24 cellular contexts compared by ENCODE assay signal in genomic region chr6:72954736-72955135, GRCh38.
DNase-seq lines count a peak whose midpoint lies in the region; ATAC-seq and TF ChIP-seq lines count a peak whose summit lies in the region.
"Had no signal": no experiment of that assay in that cellular context is flagged by ENCODE, and none has a peak within 500 bp of the region (broad histone marks: within the 10 kb centered on the region; RNA-seq: fewer than 3 reads in every experiment).

No MANE protein-coding gene starts in this region.

- H3K4me1 Mint-ChIP-seq in CD8-positive, alpha-beta T cell (ENCODE audit: low read depth), result peaks cover 2% of the 10 kb centered on the region
- H3K4me1 Mint-ChIP-seq: activated T-helper 17 cell treated with anti-CD3 and anti-CD28 coated beads, Interleukin-2, amount 50 U/mL, for 72 hours had no signal

- H4K5ac ChIP-seq in IMR-90 (ENCODE audit: low read depth, low read length), result peak overlapping the region; percentile 10; the same call in 1 of the 2 replicates

- H3K9me1 ChIP-seq in IMR-90 (ENCODE audit: insufficient read depth, low read length), result peaks cover 6% of the 10 kb centered on the region

- H3K27ac ChIP-seq in IMR-90 (ENCODE audit: insufficient read depth, low read length) (no peak overlapping the region), thoracic aorta (peak overlapping the region; percentile 44 to 59), brain microvascular endothelial cell (no peak overlapping the region)
- H3K27ac ChIP-seq in CD8-positive, alpha-beta T cell (ENCODE audit: low read depth, low read length), result no peak overlapping the region
- H3K27ac ChIP-seq: body of pancreas, esophagus squamous epithelium, ovary had no signal

- TF ChIP-seq CTCF in IMR-90 (conservative IDR thresholded peaks at IDR 0.05; ENCODE audit: low read depth, low read length), result no peak
- no peak for TF ChIP-seq CTCF in thoracic aorta (IDR thresholded peaks at IDR 0.05)
- no peak for TF ChIP-seq CTCF in brain microvascular endothelial cell (IDR thresholded peaks at IDR 0.05; ENCODE audit: low read depth, low read length, missing control alignments)
- no peak for TF ChIP-seq CTCF in CD8-positive, alpha-beta T cell (IDR thresholded peaks at IDR 0.05)

- H3K9ac ChIP-seq in IMR-90 (ENCODE audit: low read depth, low read length) (no peak overlapping the region), adipocyte (ENCODE audit: low read length) (no peak overlapping the region)

- H4K8ac ChIP-seq in IMR-90 (ENCODE audit: low read depth in 2 of 2, low read length in 2 of 2), result peak overlapping the region in 1 of 2 experiments; percentile 6; a peak in 1 of 4 replicates

- no peaks in the 10 kb centered on the region for H3K79me1 ChIP-seq in IMR-90 (ENCODE audit: low read depth in 1 of 2, low read length in 2 of 2)

- no peak for TF ChIP-seq POLR2A in IMR-90 (IDR thresholded peaks at IDR 0.05; ENCODE audit: low read depth, low read length)

- no peaks in the 10 kb centered on the region for H3K36me3 ChIP-seq in IMR-90 (ENCODE audit: control insufficient read depth, insufficient read depth, low read length)
- no peaks in the 10 kb centered on the region for H3K36me3 ChIP-seq in adipocyte (ENCODE audit: control insufficient read depth, insufficient read depth, low read length, severe bottlenecking)
- H3K36me3 ChIP-seq in thoracic aorta, result no peaks in the 10 kb centered on the region
- no peaks in the 10 kb centered on the region for H3K36me3 ChIP-seq in brain microvascular endothelial cell (replicated peaks)
- H3K36me3 ChIP-seq in CD8-positive, alpha-beta T cell (ENCODE audit: insufficient read depth, low read length), result no peaks in the 10 kb centered on the region
- H3K36me3 ChIP-seq: esophagus squamous epithelium, ovary had no signal

- H3K4me2 ChIP-seq in IMR-90 (ENCODE audit: low read depth, low read length), result no peak overlapping the region

- no peak overlapping the region for H3K4me3 ChIP-seq in IMR-90 (ENCODE audit: insufficient read depth, low read depth, low read length)
- H3K4me3 ChIP-seq in adipocyte (ENCODE audit: low read length), result no peak overlapping the region
- H3K4me3 ChIP-seq in thoracic aorta, result no peak overlapping the region
- no peak overlapping the region for H3K4me3 ChIP-seq in brain microvascular endothelial cell (ENCODE audit: low read depth, low read length)
- H3K4me3 ChIP-seq in CD8-positive, alpha-beta T cell (ENCODE audit: low read depth, low read length), result no peak overlapping the region
- H3K4me3 ChIP-seq: body of pancreas, esophagus squamous epithelium, ovary had no signal

- peak overlapping the region; percentile 38; the same call in 1 of the 2 replicates for H3K23ac ChIP-seq in IMR-90 (ENCODE audit: low read depth, low read length)

- no peak overlapping the region for H2AFZ ChIP-seq in IMR-90 (replicated peaks; ENCODE audit: low read length, poor library complexity)

- no peak overlapping the region for H3K4me3 Mint-ChIP-seq in CD8-positive, alpha-beta T cell
- H3K4me3 Mint-ChIP-seq: activated naive CD8-positive, alpha-beta T cell; activated T-helper 17 cell treated with anti-CD3 and anti-CD28 coated beads, Interleukin-2, amount 50 U/mL, for 72 hours; CD4-positive, alpha-beta T cell; effector memory CD8-positive, alpha-beta T cell; naive thymus-derived CD8-positive, alpha-beta T cell; T-cell had no signal

- intact Hi-C loops in IMR-90 (cut with micrococcal nuclease) (no loop called here), posterior vena cava (cut with DNase I) (no loop called here)
- intact Hi-C loops in CD8-positive, alpha-beta T cell (cut with DNase I, micrococcal nuclease), result no loop called here

- H3K56ac ChIP-seq in IMR-90 (ENCODE audit: extremely low read depth, insufficient read depth, low read length), result no peak overlapping the region

- WGBS in IMR-90 (ENCODE audit: extremely low coverage in 2 of 2, insufficient read length in 1 of 2), 2 experiments, result no CpG with 5 or more reads among the region's 4 CpGs

- CTCF ChIA-PET in IMR-90 (lab: Yijun Ruan, JAX), result no interaction called here
- CTCF ChIA-PET in CD8-positive, alpha-beta T cell (lab: Charles Lee), result no interaction called here

- DNase-seq in IMR-90 (no peak), adipocyte (ENCODE audit: low read depth) (peak; percentile 63), fibroblast of the conjunctiva (ENCODE audit: low read depth) (peak; percentile 17), thoracic aorta (ENCODE audit: low spot score) (no peak), brain microvascular endothelial cell (no peak), posterior vena cava (ENCODE audit: low spot score) (no peak)
- no peak for DNase-seq in CD8-positive, alpha-beta T cell
- DNase-seq: body of pancreas; CD4-positive, alpha-beta T cell; effector memory CD8-positive, alpha-beta T cell; esophagus squamous epithelium; GF-D8; HCEC 1CT; KG1; mesendoderm; naive thymus-derived CD8-positive, alpha-beta T cell; NCI-H146; NCI-H526 treated with DMSO at 0.1 percent for 48 hours; ovary; right cardiac atrium; Right ventricle myocardium superior; T-cell had no signal

- H2AK5ac ChIP-seq in IMR-90 (ENCODE audit: low read depth, low read length), result peak overlapping the region; percentile 31

- no peaks in the 10 kb centered on the region for H3K9me3 Mint-ChIP-seq in CD8-positive, alpha-beta T cell
- H3K9me3 Mint-ChIP-seq: activated T-helper 17 cell treated with anti-CD3 and anti-CD28 coated beads, Interleukin-2, amount 50 U/mL, for 72 hours; CD4-positive, alpha-beta T cell; effector memory CD8-positive, alpha-beta T cell; naive thymus-derived CD8-positive, alpha-beta T cell; T-cell had no signal

- H3K4ac ChIP-seq in IMR-90 (ENCODE audit: low read depth, low read length), result no peak overlapping the region

- H3K27me3 ChIP-seq in IMR-90 (ENCODE audit: control insufficient read depth, insufficient read depth, low read length) (no peaks in the 10 kb centered on the region), adipocyte (replicated peaks; ENCODE audit: control insufficient read depth, insufficient read depth, low read length) (no peaks in the 10 kb centered on the region), thoracic aorta (replicated peaks; ENCODE audit: insufficient read depth) (no peaks in the 10 kb centered on the region), brain microvascular endothelial cell (replicated peaks) (no peaks in the 10 kb centered on the region)
- H3K27me3 ChIP-seq in CD8-positive, alpha-beta T cell (ENCODE audit: insufficient read depth, low read length), result no peaks in the 10 kb centered on the region
- H3K27me3 ChIP-seq: body of pancreas, esophagus squamous epithelium, ovary had no signal

- no peaks in the 10 kb centered on the region for H4K20me1 ChIP-seq in IMR-90 (ENCODE audit: insufficient read depth, low read length)

- no peaks in the 10 kb centered on the region for H3K9me3 ChIP-seq in IMR-90 (ENCODE audit: control insufficient read depth, insufficient read depth, low read length)
- H3K9me3 ChIP-seq in adipocyte (ENCODE audit: control insufficient read depth, low read length), result no peaks in the 10 kb centered on the region
- H3K9me3 ChIP-seq in thoracic aorta, result no peaks in the 10 kb centered on the region
- no peaks in the 10 kb centered on the region for H3K9me3 ChIP-seq in CD8-positive, alpha-beta T cell (ENCODE audit: low read length)
- H3K9me3 ChIP-seq: body of pancreas, esophagus squamous epithelium, ovary had no signal

- H2AK9ac ChIP-seq in IMR-90 (replicated peaks; ENCODE audit: low read depth, low read length, poor library complexity), result no peak overlapping the region

- H3K14ac ChIP-seq in IMR-90 (replicated peaks; ENCODE audit: low read depth, low read length), result peak overlapping the region; percentile 12; the same call in 1 of the 2 replicates

- BruUV-seq in IMR-90 (replicated peaks; lab: Mats Ljungman, UMichigan), result no TSS peak

- H4K91ac ChIP-seq in IMR-90 (ENCODE audit: insufficient read depth, low read depth, low read length), result no peak overlapping the region

- no peak overlapping the region for H2BK5ac ChIP-seq in IMR-90 (ENCODE audit: low read depth, low read length, poor library complexity, severe bottlenecking)

- no peak for TF ChIP-seq RAD21 in IMR-90 (IDR thresholded peaks at IDR 0.05; ENCODE audit: low read length)

- ATAC-seq in IMR-90 (ENCODE audit: low read depth), result no peak
- no peak for ATAC-seq in thoracic aorta (ENCODE audit: insufficient number of reproducible peaks, low FRiP score, low read depth)
- no peak for ATAC-seq in CD8-positive, alpha-beta T cell
- ATAC-seq: activated T-helper 17 cell treated with anti-CD3 and anti-CD28 coated beads, Interleukin-2, amount 50 U/mL, for 72 hours; body of pancreas; effector memory CD8-positive, alpha-beta T cell; naive thymus-derived CD8-positive, alpha-beta T cell; T-cell had no signal

- H2BK20ac ChIP-seq in IMR-90 (ENCODE audit: low read depth, low read length), result no peak overlapping the region

- H3K36me3 Mint-ChIP-seq in CD8-positive, alpha-beta T cell, result no peaks in the 10 kb centered on the region
- H3K36me3 Mint-ChIP-seq: T-cell had no signal

- H3K18ac ChIP-seq in IMR-90 (ENCODE audit: low read depth, low read length), result peak overlapping the region; percentile 27; the same call in 1 of the 2 replicates

- POLR2A ChIA-PET in IMR-90 (lab: Charles Lee; ENCODE audit: unreplicated experiment), result no interaction called here
- POLR2A ChIA-PET in CD8-positive, alpha-beta T cell (lab: Charles Lee), result no interaction called here

- in situ Hi-C loops in IMR-90 (cut with MboI; ENCODE audit: low sequenced_read_pairs) (no loop called here), brain microvascular endothelial cell (cut with HindIII; ENCODE audit: low pct_ligation_motif_present, low sequenced_read_pairs) (no loop called here)

- dilution Hi-C loops in IMR-90 (cut with HindIII; ENCODE audit: low sequenced_read_pairs, unreplicated experiment), result no loop called here

- no peak overlapping the region for H2BK120ac ChIP-seq in IMR-90 (ENCODE audit: low read depth, low read length)

- no peaks in the 10 kb centered on the region for H3K27me3 Mint-ChIP-seq in CD8-positive, alpha-beta T cell (ENCODE audit: low read depth)
- H3K27me3 Mint-ChIP-seq: activated naive CD8-positive, alpha-beta T cell; activated T-helper 17 cell treated with anti-CD3 and anti-CD28 coated beads, Interleukin-2, amount 50 U/mL, for 72 hours; CD4-positive, alpha-beta T cell; effector memory CD8-positive, alpha-beta T cell; naive thymus-derived CD8-positive, alpha-beta T cell; T-cell had no signal

- H3K27ac Mint-ChIP-seq in CD8-positive, alpha-beta T cell, result no peak overlapping the region
- H3K27ac Mint-ChIP-seq: activated naive CD8-positive, alpha-beta T cell; activated T-helper 17 cell treated with anti-CD3 and anti-CD28 coated beads, Interleukin-2, amount 50 U/mL, for 72 hours; CD4-positive, alpha-beta T cell; effector memory CD8-positive, alpha-beta T cell; T-cell had no signal

- H3K4me1 ChIP-seq in IMR-90 (ENCODE audit: control insufficient read depth, insufficient read depth, low read length), result peaks cover 13% of the 10 kb centered on the region
- peaks cover 6% of the 10 kb centered on the region for H3K4me1 ChIP-seq in adipocyte (ENCODE audit: control insufficient read depth, insufficient read depth, low read length)
- H3K4me1 ChIP-seq in thoracic aorta (ENCODE audit: control insufficient read depth in 1 of 2, low read depth in 2 of 2), result peaks cover 16 to 62% of the 10 kb centered on the region in 2 donors
- no peaks in the 10 kb centered on the region for H3K4me1 ChIP-seq in CD8-positive, alpha-beta T cell (ENCODE audit: insufficient read depth, low read length)
- H3K4me1 ChIP-seq: body of pancreas had no signal

- H2BK15ac ChIP-seq in IMR-90 (ENCODE audit: low read depth, low read length), result peak overlapping the region; percentile 8; the same call in 1 of the 3 replicates

Comparison
In these comparisons a context has a peak if more than half of its experiments do, and no peak if none do; other contexts are left out.
1. DNase-seq: peak in adipocyte (single experiment) and fibroblast of the conjunctiva (single experiment); none in IMR-90 (single experiment), thoracic aorta (single experiment), brain microvascular endothelial cell (single experiment), posterior vena cava (single experiment) and CD8-positive, alpha-beta T cell (0 of 7).
2. H3K27ac ChIP-seq: peak in thoracic aorta (2 of 2); none in IMR-90 (single experiment), brain microvascular endothelial cell (single experiment) and CD8-positive, alpha-beta T cell (single experiment).